In genomic region chr3:66493464-66494099, GRCh38 we compare ENCODE assay signal across 11 cellular contexts. TPM values are rescaled to one million over a fixed set of nuclear protein-coding genes. Genes with fewer than 3 reads are reported as not detected.
DNase-seq lines count a peak whose midpoint lies in the region; ATAC-seq and TF ChIP-seq lines count a peak whose summit lies in the region.
"Had no signal": no experiment of that assay in that cellular context is flagged by ENCODE, and none has a peak within 500 bp of the region (broad histone marks: within the 10 kb centered on the region; RNA-seq: fewer than 3 reads in every experiment).

No MANE protein-coding gene starts in this region.

- H3K9me3 ChIP-seq in left ventricle myocardium inferior (replicated peaks) (no peaks in the 10 kb centered on the region), lower lobe of right lung (no peaks in the 10 kb centered on the region), transverse colon (no peaks in the 10 kb centered on the region)

- in situ Hi-C loops in transverse colon (cut with MboI; ENCODE audit: low pct_ligation_motif_present in 1 of 4, low pct_unique_long_range_greater_than_20kb in 1 of 4, low sequenced_read_pairs in 3 of 4) = no loop called here

- H3K4me1 Mint-ChIP-seq in activated CD4-positive, alpha-beta memory T cell treated with anti-CD3 and anti-CD28 coated beads, Interleukin-2, amount 10 ng/mL, durations not matched to agents 7 days and 5 days = peaks cover 99% of the 10 kb centered on the region

- H3K27me3 ChIP-seq in left ventricle myocardium inferior (ENCODE audit: low read depth) (no peaks in the 10 kb centered on the region), lower lobe of right lung (ENCODE audit: low read depth) (no peaks in the 10 kb centered on the region), transverse colon (no peaks in the 10 kb centered on the region)

- CTCF ChIA-PET in activated CD4-positive, alpha-beta memory T cell treated with anti-CD3 and anti-CD28 coated beads, Interleukin-2, amount 10 ng/mL, durations not matched to agents 7 days and 5 days (lab: Charles Lee) = interaction anchor here (0.9 to 4.3 kb wide), 3 partner anchors 13 to 19 kb away, joined by 3 to 30 read pairs (median 3); no protein-coding TSS in a partner anchor

- peaks cover 9% of the 10 kb centered on the region for H3K36me3 Mint-ChIP-seq in activated CD4-positive, alpha-beta memory T cell treated with anti-CD3 and anti-CD28 coated beads, Interleukin-2, amount 10 ng/mL, durations not matched to agents 7 days and 5 days (ENCODE audit: low read depth)

- no peak for ATAC-seq in left cardiac atrium
- no peak for ATAC-seq in lower lobe of right lung
- no peak for ATAC-seq in GM19035 (IDR thresholded peaks at IDR 0.05; ENCODE audit: unreplicated experiment)
- ATAC-seq in HG03196 (IDR thresholded peaks at IDR 0.05; ENCODE audit: unreplicated experiment) = no peak

- POLR2A ChIA-PET in activated CD4-positive, alpha-beta memory T cell treated with anti-CD3 and anti-CD28 coated beads, Interleukin-2, amount 10 ng/mL, durations not matched to agents 7 days and 5 days (lab: Charles Lee) = interaction anchor here (2.1 to 7.3 kb wide), 4 partner anchors 7 to 25 kb away, joined by 8 to 117 read pairs (median 58); no protein-coding TSS in a partner anchor

- no peaks in the 10 kb centered on the region for H3K27me3 Mint-ChIP-seq in activated CD4-positive, alpha-beta memory T cell treated with anti-CD3 and anti-CD28 coated beads, Interleukin-2, amount 10 ng/mL, durations not matched to agents 7 days and 5 days

- no peak for TF ChIP-seq EP300 in transverse colon (IDR thresholded peaks at IDR 0.05; ENCODE audit: low read depth)

- H3K4me3 ChIP-seq in left ventricle myocardium inferior = no peak overlapping the region
- no peak overlapping the region for H3K4me3 ChIP-seq in lower lobe of right lung
- no peak overlapping the region for H3K4me3 ChIP-seq in transverse colon

- no peak for TF ChIP-seq POLR2A in transverse colon (IDR thresholded peaks at IDR 0.05)

- H3K4me3 Mint-ChIP-seq in activated CD4-positive, alpha-beta memory T cell treated with anti-CD3 and anti-CD28 coated beads, Interleukin-2, amount 10 ng/mL, durations not matched to agents 7 days and 5 days = no peak overlapping the region

- H3K27ac ChIP-seq in left ventricle myocardium inferior (replicated peaks) (peak overlapping the region; percentile 96), lower lobe of right lung (peak overlapping the region; percentile 58), transverse colon (peak overlapping the region; percentile 94 to 99 (median 96))

- DNase-seq in left ventricle myocardium inferior = no peak
- no peak for DNase-seq in left cardiac atrium
- no peak for DNase-seq in activated CD4-positive, alpha-beta memory T cell treated with anti-CD3 and anti-CD28 coated beads, Interleukin-2, amount 10 ng/mL, durations not matched to agents 7 days and 5 days
- DNase-seq in lower lobe of right lung = no peak
- peak; percentile 59 for DNase-seq in transverse colon
- no peak for DNase-seq in hepatic stellate cell (ENCODE audit: low spot score)
- DNase-seq: amniotic stem cell, NCI-H2171, OCI-M1 had no signal

- peak overlapping the region; percentile 59 for H3K27ac Mint-ChIP-seq in activated CD4-positive, alpha-beta memory T cell treated with anti-CD3 and anti-CD28 coated beads, Interleukin-2, amount 10 ng/mL, durations not matched to agents 7 days and 5 days

- TF ChIP-seq CTCF in left ventricle myocardium inferior (IDR thresholded peaks at IDR 0.05; ENCODE audit: borderline replicate concordance) = no peak
- no peak for TF ChIP-seq CTCF in lower lobe of right lung (IDR thresholded peaks at IDR 0.05)
- no peak for TF ChIP-seq CTCF in transverse colon (IDR thresholded peaks at IDR 0.05)

- H3K36me3 ChIP-seq in left ventricle myocardium inferior (no peaks in the 10 kb centered on the region), lower lobe of right lung (no peaks in the 10 kb centered on the region), transverse colon (no peaks in the 10 kb centered on the region)

- peaks cover 90% of the 10 kb centered on the region for H3K4me1 ChIP-seq in left ventricle myocardium inferior
- H3K4me1 ChIP-seq in lower lobe of right lung = peaks cover 96% of the 10 kb centered on the region
- H3K4me1 ChIP-seq in transverse colon = peaks cover 61 to 100% (median 81%) of the 10 kb centered on the region in 4 donors

- WGBS in transverse colon (ENCODE audit: low coverage in 1 of 2), 2 donors = 49 to 58% methylated on average over 3 to 5 of the region's 5 CpGs

- intact Hi-C loops in left ventricle myocardium inferior (cut with micrococcal nuclease) (no loop called here), left cardiac atrium (cut with DNase I) (no loop called here), lower lobe of right lung (cut with DNase I) (no loop called here), transverse colon (cut with DNase I; ENCODE audit: low total_unique reads) (no loop called here)

- no peaks in the 10 kb centered on the region for H3K9me3 Mint-ChIP-seq in activated CD4-positive, alpha-beta memory T cell treated with anti-CD3 and anti-CD28 coated beads, Interleukin-2, amount 10 ng/mL, durations not matched to agents 7 days and 5 days

RNA-seq across cellular contexts. Expression of gene LRIG1, which starts 7.2 kb away (rescaled TPM):
- total RNA-seq in left ventricle myocardium inferior (137 TPM), left cardiac atrium (100 to 1,000 TPM in 1 of 2 donors, 10 to 100 TPM in 1; 88.8 to 115 TPM), lower lobe of right lung (54.2 TPM), transverse colon (10 to 100 TPM; 67.2 to 87.6 (median 79.3) TPM)
- total RNA-seq in activated CD4-positive, alpha-beta memory T cell treated with anti-CD3 and anti-CD28 coated beads, Interleukin-2, amount 10 ng/mL, durations not matched to agents 7 days and 5 days = 10 to 100 TPM; 43.0 to 43.7 TPM
